Comparison of ENCODE assay signal across 22 cellular contexts in genomic region chr3:33875680-33876079, GRCh38.
DNase-seq lines count a peak whose midpoint lies in the region; ATAC-seq and TF ChIP-seq lines count a peak whose summit lies in the region.
"Had no signal": no experiment of that assay in that cellular context is flagged by ENCODE, and none has a peak within 500 bp of the region (broad histone marks: within the 10 kb centered on the region; RNA-seq: fewer than 3 reads in every experiment).

No MANE protein-coding gene starts in this region.

- no peak overlapping the region for H2BK120ac ChIP-seq in mesendoderm (ENCODE audit: low read depth, low read length)

- H3K9ac ChIP-seq in mesendoderm (ENCODE audit: low read length) = no peak overlapping the region
- H3K9ac ChIP-seq: BLaER1, GM23248 had no signal

- H4K5ac ChIP-seq in mesendoderm (ENCODE audit: low read length) = no peak overlapping the region

- CTCF ChIA-PET in WTC11 (lab: Charles Lee) = interaction anchor here (1.0 kb wide), 1 partner anchor 8 kb away, joined by 4 read pairs; no protein-coding TSS in a partner anchor

- no peak for TF ChIP-seq CTCF in cardiac muscle cell (IDR thresholded peaks at IDR 0.05; ENCODE audit: low read depth, low read length)
- TF ChIP-seq CTCF in WTC11 (IDR thresholded peaks at IDR 0.05) = no peak
- no peak for TF ChIP-seq CTCF in omental fat pad (IDR thresholded peaks at IDR 0.05)

- H3K4me1 ChIP-seq in cardiac muscle cell (ENCODE audit: low read depth) (peaks cover 33% of the 10 kb centered on the region), mesendoderm (ENCODE audit: control insufficient read depth, low read depth, low read length) (no peaks in the 10 kb centered on the region)
- H3K4me1 ChIP-seq: Caco-2 had no signal

- DNase-seq in cardiac muscle cell (ENCODE audit: low read depth in 1 of 2, low spot score in 1 of 2) (no peak), cardiac septum (ENCODE audit: low spot score) (no peak), WTC11 (ENCODE audit: low spot score) (no peak), mesendoderm (peak; percentile 57), omental fat pad (ENCODE audit: low spot score) (no peak), RPMI8226 (no peak)
- DNase-seq: Caco-2; CD4-positive, CD25-positive, alpha-beta regulatory T cell; CD8-positive, alpha-beta T cell; DMS153; DMS79; EL; GDM1; GM23248; H7 had no signal

- no peaks in the 10 kb centered on the region for H3K9me3 ChIP-seq in cardiac muscle cell (ENCODE audit: low read depth)
- H3K9me3 ChIP-seq: BLaER1, Caco-2 had no signal

- no peaks in the 10 kb centered on the region for H3K36me3 Mint-ChIP-seq in WTC11

- H3K4me3 Mint-ChIP-seq in WTC11 = no peak overlapping the region
- H3K4me3 Mint-ChIP-seq: B cell; CD4-positive, CD25-positive, alpha-beta regulatory T cell; CD8-positive, alpha-beta T cell had no signal

- H3K36me3 ChIP-seq in cardiac muscle cell (no peaks in the 10 kb centered on the region), mesendoderm (ENCODE audit: control insufficient read depth, insufficient read depth, low read length) (no peaks in the 10 kb centered on the region)
- H3K36me3 ChIP-seq: BLaER1 had no signal

- H3K4ac ChIP-seq in mesendoderm (ENCODE audit: low read depth, low read length) = no peak overlapping the region

- no peaks in the 10 kb centered on the region; the same call in 1 of the 2 replicates for H3K27me3 Mint-ChIP-seq in WTC11 (ENCODE audit: low read depth)
- H3K27me3 Mint-ChIP-seq: B cell; CD4-positive, CD25-positive, alpha-beta regulatory T cell had no signal

- H2BK5ac ChIP-seq in mesendoderm (ENCODE audit: low read length) = no peak overlapping the region

- no peaks in the 10 kb centered on the region for H3K79me1 ChIP-seq in mesendoderm (ENCODE audit: low read length)

- peak; percentile 35 for ATAC-seq in WTC11
- ATAC-seq in omental fat pad (ENCODE audit: low FRiP score) = no peak
- no peak for ATAC-seq in GM18907 (IDR thresholded peaks at IDR 0.05; ENCODE audit: unreplicated experiment)
- ATAC-seq: CD8-positive, alpha-beta T cell; HCT116 had no signal

- no peak overlapping the region for H3K4me2 ChIP-seq in mesendoderm (ENCODE audit: low read length)
- H3K4me2 ChIP-seq: BLaER1 had no signal

- no peak overlapping the region for H3K56ac ChIP-seq in mesendoderm (ENCODE audit: low read length)

- H3K27ac ChIP-seq in cardiac muscle cell = peak overlapping the region; percentile 61
- H3K27ac ChIP-seq in mesendoderm (ENCODE audit: low read depth, low read length) = no peak overlapping the region
- H3K27ac ChIP-seq: 22Rv1, BLaER1, C4-2B, GM23248 had no signal

- H3K4me3 ChIP-seq in cardiac muscle cell = no peak overlapping the region
- no peak overlapping the region for H3K4me3 ChIP-seq in mesendoderm (ENCODE audit: low read length)
- H3K4me3 ChIP-seq: BLaER1, GM12878, GM23248 had no signal

- H3K27me3 ChIP-seq in cardiac muscle cell = no peaks in the 10 kb centered on the region
- H3K27me3 ChIP-seq in mesendoderm (ENCODE audit: insufficient read depth, low read length, poor library complexity) = no peaks in the 10 kb centered on the region
- H3K27me3 ChIP-seq: BLaER1 had no signal

- peaks cover 47% of the 10 kb centered on the region for H3K4me1 Mint-ChIP-seq in WTC11
- H3K4me1 Mint-ChIP-seq: B cell had no signal

- H3K18ac ChIP-seq in mesendoderm (ENCODE audit: low read length) = no peak overlapping the region

- intact Hi-C loops in cardiac septum (cut with DNase I) = no loop called here

- H3K23ac ChIP-seq in mesendoderm (ENCODE audit: low read length) = no peak overlapping the region

- H3K27ac Mint-ChIP-seq in WTC11 = peak overlapping the region; percentile 12
- H3K27ac Mint-ChIP-seq: B cell; CD8-positive, alpha-beta T cell had no signal

- H2AK5ac ChIP-seq in mesendoderm (ENCODE audit: low read length) = no peak overlapping the region

- POLR2A ChIA-PET in WTC11 (lab: Charles Lee) = no interaction called here

- H4K8ac ChIP-seq in mesendoderm (ENCODE audit: low read depth, low read length) = no peak overlapping the region

- no peaks in the 10 kb centered on the region for H3K79me2 ChIP-seq in mesendoderm (ENCODE audit: control insufficient read depth, insufficient read depth, low read length)

- H2BK15ac ChIP-seq in mesendoderm (replicated peaks; ENCODE audit: low read depth) = no peak overlapping the region

- H3K9me3 Mint-ChIP-seq in WTC11 = 0 out of 2 replicates have a peak, but pooled peaks cover 9% of the 10 kb centered on the region
- H3K9me3 Mint-ChIP-seq: CD4-positive, CD25-positive, alpha-beta regulatory T cell; CD8-positive, alpha-beta T cell had no signal

TF ChIP-seq in WTC11, 78 proteins besides CTCF, POLR2A, EP300 and RAD21 (continues in another document):
- no peak for TF ChIP-seq NFYB (CRISPR knock-in tag; conservative IDR thresholded peaks at IDR 0.05; ENCODE audit: low read depth)
- no peak for TF ChIP-seq ERG (CRISPR knock-in tag; IDR thresholded peaks at IDR 0.05)
- TF ChIP-seq, protein P1, sequence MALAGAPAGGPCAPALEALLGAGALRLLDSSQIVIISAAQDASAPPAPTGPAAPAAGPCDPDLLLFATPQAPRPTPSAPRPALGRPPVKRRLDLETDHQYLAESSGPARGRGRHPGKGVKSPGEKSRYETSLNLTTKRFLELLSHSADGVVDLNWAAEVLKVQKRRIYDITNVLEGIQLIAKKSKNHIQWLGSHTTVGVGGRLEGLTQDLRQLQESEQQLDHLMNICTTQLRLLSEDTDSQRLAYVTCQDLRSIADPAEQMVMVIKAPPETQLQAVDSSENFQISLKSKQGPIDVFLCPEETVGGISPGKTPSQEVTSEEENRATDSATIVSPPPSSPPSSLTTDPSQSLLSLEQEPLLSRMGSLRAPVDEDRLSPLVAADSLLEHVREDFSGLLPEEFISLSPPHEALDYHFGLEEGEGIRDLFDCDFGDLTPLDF (CRISPR knock-in tag; IDR thresholded peaks at IDR 0.05) = no peak
- TF ChIP-seq, protein P2, sequence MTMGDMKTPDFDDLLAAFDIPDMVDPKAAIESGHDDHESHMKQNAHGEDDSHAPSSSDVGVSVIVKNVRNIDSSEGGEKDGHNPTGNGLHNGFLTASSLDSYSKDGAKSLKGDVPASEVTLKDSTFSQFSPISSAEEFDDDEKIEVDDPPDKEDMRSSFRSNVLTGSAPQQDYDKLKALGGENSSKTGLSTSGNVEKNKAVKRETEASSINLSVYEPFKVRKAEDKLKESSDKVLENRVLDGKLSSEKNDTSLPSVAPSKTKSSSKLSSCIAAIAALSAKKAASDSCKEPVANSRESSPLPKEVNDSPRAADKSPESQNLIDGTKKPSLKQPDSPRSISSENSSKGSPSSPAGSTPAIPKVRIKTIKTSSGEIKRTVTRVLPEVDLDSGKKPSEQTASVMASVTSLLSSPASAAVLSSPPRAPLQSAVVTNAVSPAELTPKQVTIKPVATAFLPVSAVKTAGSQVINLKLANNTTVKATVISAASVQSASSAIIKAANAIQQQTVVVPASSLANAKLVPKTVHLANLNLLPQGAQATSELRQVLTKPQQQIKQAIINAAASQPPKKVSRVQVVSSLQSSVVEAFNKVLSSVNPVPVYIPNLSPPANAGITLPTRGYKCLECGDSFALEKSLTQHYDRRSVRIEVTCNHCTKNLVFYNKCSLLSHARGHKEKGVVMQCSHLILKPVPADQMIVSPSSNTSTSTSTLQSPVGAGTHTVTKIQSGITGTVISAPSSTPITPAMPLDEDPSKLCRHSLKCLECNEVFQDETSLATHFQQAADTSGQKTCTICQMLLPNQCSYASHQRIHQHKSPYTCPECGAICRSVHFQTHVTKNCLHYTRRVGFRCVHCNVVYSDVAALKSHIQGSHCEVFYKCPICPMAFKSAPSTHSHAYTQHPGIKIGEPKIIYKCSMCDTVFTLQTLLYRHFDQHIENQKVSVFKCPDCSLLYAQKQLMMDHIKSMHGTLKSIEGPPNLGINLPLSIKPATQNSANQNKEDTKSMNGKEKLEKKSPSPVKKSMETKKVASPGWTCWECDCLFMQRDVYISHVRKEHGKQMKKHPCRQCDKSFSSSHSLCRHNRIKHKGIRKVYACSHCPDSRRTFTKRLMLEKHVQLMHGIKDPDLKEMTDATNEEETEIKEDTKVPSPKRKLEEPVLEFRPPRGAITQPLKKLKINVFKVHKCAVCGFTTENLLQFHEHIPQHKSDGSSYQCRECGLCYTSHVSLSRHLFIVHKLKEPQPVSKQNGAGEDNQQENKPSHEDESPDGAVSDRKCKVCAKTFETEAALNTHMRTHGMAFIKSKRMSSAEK (CRISPR knock-in tag; IDR thresholded peaks at IDR 0.05; ENCODE audit: borderline replicate concordance) = no peak
- TF ChIP-seq ATF6 (CRISPR knock-in tag; IDR thresholded peaks at IDR 0.05) = no peak
- no peak for TF ChIP-seq ZNF423 (CRISPR knock-in tag; IDR thresholded peaks at IDR 0.05)
- TF ChIP-seq JAZF1 (CRISPR knock-in tag; IDR thresholded peaks at IDR 0.05) = no peak
- TF ChIP-seq FOXK1 (CRISPR knock-in tag; IDR thresholded peaks at IDR 0.05) = no peak
- TF ChIP-seq ZNF416 (CRISPR knock-in tag; IDR thresholded peaks at IDR 0.05) = no peak
- no peak for TF ChIP-seq HMGA2 (CRISPR knock-in tag; IDR thresholded peaks at IDR 0.05)
- TF ChIP-seq GTF2I (CRISPR knock-in tag; conservative IDR thresholded peaks at IDR 0.05) = no peak
- TF ChIP-seq TEAD1 (CRISPR knock-in tag; IDR thresholded peaks at IDR 0.05) = no peak
- no peak for TF ChIP-seq ZBTB21 (CRISPR knock-in tag; IDR thresholded peaks at IDR 0.05; ENCODE audit: borderline replicate concordance)
